1 cellular context compared by ENCODE assay signal in genomic region chr5:111511174-111512025, GRCh38.
A peak's percentile ranks its signal among the peaks of the same experiment; 100 is the strongest.
TF ChIP-seq lines count a peak whose summit lies in the region.

No MANE protein-coding gene starts in this region.

TF ChIP-seq in GM12878, 131 proteins besides CTCF, POLR2A, EP300 and RAD21 (continued from another document):
- TF ChIP-seq CUX1 (IDR thresholded peaks at IDR 0.05; ENCODE audit: insufficient replicate concordance, low read depth, low read length): peak; percentile 30
- TF ChIP-seq SMAD1 (IDR thresholded peaks at IDR 0.05; ENCODE audit: low read depth, partially characterized antibody): peak; percentile 5
- no peak for TF ChIP-seq CBX3 (IDR thresholded peaks at IDR 0.05; ENCODE audit: borderline replicate concordance, low read depth)
- no peak for TF ChIP-seq EGR1 (IDR thresholded peaks at IDR 0.05; ENCODE audit: borderline replicate concordance in 1 of 2, low read depth in 2 of 2, low read length in 2 of 2)
- no peak for TF ChIP-seq SIX5 (IDR thresholded peaks at IDR 0.05; ENCODE audit: low read depth, low read length, severe bottlenecking)
- no peak for TF ChIP-seq ZNF24 (IDR thresholded peaks at IDR 0.05)
- TF ChIP-seq POU2F2 (IDR thresholded peaks at IDR 0.05; ENCODE audit: borderline replicate concordance, low read depth, low read length): no peak
- no peak for TF ChIP-seq STAT3 (IDR thresholded peaks at IDR 0.05; ENCODE audit: low read depth, low read length)
- no peak for TF ChIP-seq EED (IDR thresholded peaks at IDR 0.05; ENCODE audit: low read depth)
- no peak for TF ChIP-seq SMAD5 (IDR thresholded peaks at IDR 0.05; ENCODE audit: low read depth)
- TF ChIP-seq ZBTB33 (IDR thresholded peaks at IDR 0.05): no peak
- no peak for TF ChIP-seq MYB (IDR thresholded peaks at IDR 0.05; ENCODE audit: borderline replicate concordance, low read depth, low read length)
- no peak for TF ChIP-seq IRF3 (IDR thresholded peaks at IDR 0.05)
- no peak for TF ChIP-seq NR2C2 (IDR thresholded peaks at IDR 0.05; ENCODE audit: borderline replicate concordance, control insufficient read depth, insufficient read length, low read depth)
- no peak for TF ChIP-seq ATF7 (IDR thresholded peaks at IDR 0.05; ENCODE audit: low read depth)
- no peak for TF ChIP-seq BCL3 (IDR thresholded peaks at IDR 0.05; ENCODE audit: borderline replicate concordance, insufficient read depth, low read depth, low read length, poor library complexity, severe bottlenecking)
- no peak for TF ChIP-seq ZNF384 (IDR thresholded peaks at IDR 0.05; ENCODE audit: borderline replicate concordance, low read depth, low read length)
- TF ChIP-seq E2F8 (IDR thresholded peaks at IDR 0.05; ENCODE audit: low read depth, partially characterized antibody): no peak
- no peak for TF ChIP-seq E2F4 (IDR thresholded peaks at IDR 0.05; ENCODE audit: low read depth, low read length)
- TF ChIP-seq PAX8 (IDR thresholded peaks at IDR 0.05): no peak
- peak; percentile 49; the same call in 1 of the 2 replicates for TF ChIP-seq MXI1 (IDR thresholded peaks at IDR 0.05; ENCODE audit: low read depth, low read length)
